In genomic region chr12:62604856-62605255, GRCh38 we compare ENCODE assay signal across 2 cellular contexts.
TF ChIP-seq lines count a peak whose summit lies in the region.

No MANE protein-coding gene starts in this region.

TF ChIP-seq in H1, 55 proteins besides CTCF, POLR2A, EP300 and RAD21 (continued from another document):
- TF ChIP-seq, protein P1, sequence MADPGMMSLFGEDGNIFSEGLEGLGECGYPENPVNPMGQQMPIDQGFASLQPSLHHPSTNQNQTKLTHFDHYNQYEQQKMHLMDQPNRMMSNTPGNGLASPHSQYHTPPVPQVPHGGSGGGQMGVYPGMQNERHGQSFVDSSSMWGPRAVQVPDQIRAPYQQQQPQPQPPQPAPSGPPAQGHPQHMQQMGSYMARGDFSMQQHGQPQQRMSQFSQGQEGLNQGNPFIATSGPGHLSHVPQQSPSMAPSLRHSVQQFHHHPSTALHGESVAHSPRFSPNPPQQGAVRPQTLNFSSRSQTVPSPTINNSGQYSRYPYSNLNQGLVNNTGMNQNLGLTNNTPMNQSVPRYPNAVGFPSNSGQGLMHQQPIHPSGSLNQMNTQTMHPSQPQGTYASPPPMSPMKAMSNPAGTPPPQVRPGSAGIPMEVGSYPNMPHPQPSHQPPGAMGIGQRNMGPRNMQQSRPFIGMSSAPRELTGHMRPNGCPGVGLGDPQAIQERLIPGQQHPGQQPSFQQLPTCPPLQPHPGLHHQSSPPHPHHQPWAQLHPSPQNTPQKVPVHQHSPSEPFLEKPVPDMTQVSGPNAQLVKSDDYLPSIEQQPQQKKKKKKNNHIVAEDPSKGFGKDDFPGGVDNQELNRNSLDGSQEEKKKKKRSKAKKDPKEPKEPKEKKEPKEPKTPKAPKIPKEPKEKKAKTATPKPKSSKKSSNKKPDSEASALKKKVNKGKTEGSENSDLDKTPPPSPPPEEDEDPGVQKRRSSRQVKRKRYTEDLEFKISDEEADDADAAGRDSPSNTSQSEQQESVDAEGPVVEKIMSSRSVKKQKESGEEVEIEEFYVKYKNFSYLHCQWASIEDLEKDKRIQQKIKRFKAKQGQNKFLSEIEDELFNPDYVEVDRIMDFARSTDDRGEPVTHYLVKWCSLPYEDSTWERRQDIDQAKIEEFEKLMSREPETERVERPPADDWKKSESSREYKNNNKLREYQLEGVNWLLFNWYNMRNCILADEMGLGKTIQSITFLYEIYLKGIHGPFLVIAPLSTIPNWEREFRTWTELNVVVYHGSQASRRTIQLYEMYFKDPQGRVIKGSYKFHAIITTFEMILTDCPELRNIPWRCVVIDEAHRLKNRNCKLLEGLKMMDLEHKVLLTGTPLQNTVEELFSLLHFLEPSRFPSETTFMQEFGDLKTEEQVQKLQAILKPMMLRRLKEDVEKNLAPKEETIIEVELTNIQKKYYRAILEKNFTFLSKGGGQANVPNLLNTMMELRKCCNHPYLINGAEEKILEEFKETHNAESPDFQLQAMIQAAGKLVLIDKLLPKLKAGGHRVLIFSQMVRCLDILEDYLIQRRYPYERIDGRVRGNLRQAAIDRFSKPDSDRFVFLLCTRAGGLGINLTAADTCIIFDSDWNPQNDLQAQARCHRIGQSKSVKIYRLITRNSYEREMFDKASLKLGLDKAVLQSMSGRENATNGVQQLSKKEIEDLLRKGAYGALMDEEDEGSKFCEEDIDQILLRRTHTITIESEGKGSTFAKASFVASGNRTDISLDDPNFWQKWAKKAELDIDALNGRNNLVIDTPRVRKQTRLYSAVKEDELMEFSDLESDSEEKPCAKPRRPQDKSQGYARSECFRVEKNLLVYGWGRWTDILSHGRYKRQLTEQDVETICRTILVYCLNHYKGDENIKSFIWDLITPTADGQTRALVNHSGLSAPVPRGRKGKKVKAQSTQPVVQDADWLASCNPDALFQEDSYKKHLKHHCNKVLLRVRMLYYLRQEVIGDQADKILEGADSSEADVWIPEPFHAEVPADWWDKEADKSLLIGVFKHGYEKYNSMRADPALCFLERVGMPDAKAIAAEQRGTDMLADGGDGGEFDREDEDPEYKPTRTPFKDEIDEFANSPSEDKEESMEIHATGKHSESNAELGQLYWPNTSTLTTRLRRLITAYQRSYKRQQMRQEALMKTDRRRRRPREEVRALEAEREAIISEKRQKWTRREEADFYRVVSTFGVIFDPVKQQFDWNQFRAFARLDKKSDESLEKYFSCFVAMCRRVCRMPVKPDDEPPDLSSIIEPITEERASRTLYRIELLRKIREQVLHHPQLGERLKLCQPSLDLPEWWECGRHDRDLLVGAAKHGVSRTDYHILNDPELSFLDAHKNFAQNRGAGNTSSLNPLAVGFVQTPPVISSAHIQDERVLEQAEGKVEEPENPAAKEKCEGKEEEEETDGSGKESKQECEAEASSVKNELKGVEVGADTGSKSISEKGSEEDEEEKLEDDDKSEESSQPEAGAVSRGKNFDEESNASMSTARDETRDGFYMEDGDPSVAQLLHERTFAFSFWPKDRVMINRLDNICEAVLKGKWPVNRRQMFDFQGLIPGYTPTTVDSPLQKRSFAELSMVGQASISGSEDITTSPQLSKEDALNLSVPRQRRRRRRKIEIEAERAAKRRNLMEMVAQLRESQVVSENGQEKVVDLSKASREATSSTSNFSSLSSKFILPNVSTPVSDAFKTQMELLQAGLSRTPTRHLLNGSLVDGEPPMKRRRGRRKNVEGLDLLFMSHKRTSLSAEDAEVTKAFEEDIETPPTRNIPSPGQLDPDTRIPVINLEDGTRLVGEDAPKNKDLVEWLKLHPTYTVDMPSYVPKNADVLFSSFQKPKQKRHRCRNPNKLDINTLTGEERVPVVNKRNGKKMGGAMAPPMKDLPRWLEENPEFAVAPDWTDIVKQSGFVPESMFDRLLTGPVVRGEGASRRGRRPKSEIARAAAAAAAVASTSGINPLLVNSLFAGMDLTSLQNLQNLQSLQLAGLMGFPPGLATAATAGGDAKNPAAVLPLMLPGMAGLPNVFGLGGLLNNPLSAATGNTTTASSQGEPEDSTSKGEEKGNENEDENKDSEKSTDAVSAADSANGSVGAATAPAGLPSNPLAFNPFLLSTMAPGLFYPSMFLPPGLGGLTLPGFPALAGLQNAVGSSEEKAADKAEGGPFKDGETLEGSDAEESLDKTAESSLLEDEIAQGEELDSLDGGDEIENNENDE (IDR thresholded peaks at IDR 0.05; ENCODE audit: insufficient replicate concordance, low read length), result peak; percentile 22
- no peak for TF ChIP-seq BRCA1 (IDR thresholded peaks at IDR 0.05; ENCODE audit: low read depth, low read length)
TF ChIP-seq in H1: peak in this region for 1.

TF ChIP-seq in HEK293T, 16 proteins besides CTCF, POLR2A, EP300 and RAD21 (continued from another document):
- TF ChIP-seq FOXA1 (IDR thresholded peaks at IDR 0.05), result no peak
- no peak for TF ChIP-seq NFRKB (IDR thresholded peaks at IDR 0.05)
